ENCODE assay signal across 1 cellular context in the genomic region with DNA sequence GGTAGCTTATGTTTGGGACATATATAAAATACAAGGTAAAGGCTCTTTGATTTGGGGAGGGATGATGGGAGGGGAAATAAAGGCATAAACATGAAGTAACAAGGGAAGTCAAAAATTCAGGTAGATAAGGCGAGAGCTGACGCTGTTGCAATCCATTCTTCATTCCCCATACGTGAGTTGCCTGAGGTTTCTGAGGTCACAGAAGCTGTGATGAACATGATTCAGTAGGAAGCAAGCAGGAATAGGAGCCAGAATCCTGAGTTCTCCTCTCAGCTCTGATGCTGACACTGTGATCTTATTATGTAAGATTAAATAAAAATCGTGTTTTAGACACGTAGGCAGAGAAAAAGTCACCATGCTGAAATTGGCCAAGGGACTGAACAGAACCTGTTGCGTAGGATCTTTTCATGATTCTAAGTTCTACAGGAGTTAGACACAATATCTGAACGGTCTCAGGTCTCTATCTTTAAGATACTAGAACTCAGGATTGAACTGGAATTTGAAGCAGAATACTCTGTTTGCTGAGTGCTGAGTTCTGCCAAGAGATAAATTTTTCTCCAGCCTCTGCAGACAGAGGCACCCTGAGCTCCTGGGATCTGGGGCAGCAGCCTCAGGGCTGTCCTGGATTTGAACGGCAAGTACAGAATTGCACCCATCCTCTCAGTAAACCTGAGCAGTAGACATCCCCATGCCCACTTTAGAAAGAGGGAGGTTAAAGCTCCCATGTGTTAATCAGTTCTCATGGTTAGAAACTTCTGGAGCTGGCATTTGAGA.
TF ChIP-seq lines count a peak whose summit lies in the region.

No MANE protein-coding gene starts in this region.

TF ChIP-seq in IMR-90, 13 proteins besides CTCF, POLR2A, EP300 and RAD21:
- TF ChIP-seq BHLHE40 (IDR thresholded peaks at IDR 0.05; ENCODE audit: low read depth, low read length) (no peak), MAFK (IDR thresholded peaks at IDR 0.05; ENCODE audit: low read depth, low read length) (0 out of 2 replicates have a peak, but pooled peaks have one; percentile 2), CEBPB (IDR thresholded peaks at IDR 0.05; ENCODE audit: low read depth, low read length) (peak; percentile 90), RFX5 (IDR thresholded peaks at IDR 0.05; ENCODE audit: low read depth, low read length) (no peak)
